ENCODE assay signal across 15 cellular contexts in the genomic region with DNA sequence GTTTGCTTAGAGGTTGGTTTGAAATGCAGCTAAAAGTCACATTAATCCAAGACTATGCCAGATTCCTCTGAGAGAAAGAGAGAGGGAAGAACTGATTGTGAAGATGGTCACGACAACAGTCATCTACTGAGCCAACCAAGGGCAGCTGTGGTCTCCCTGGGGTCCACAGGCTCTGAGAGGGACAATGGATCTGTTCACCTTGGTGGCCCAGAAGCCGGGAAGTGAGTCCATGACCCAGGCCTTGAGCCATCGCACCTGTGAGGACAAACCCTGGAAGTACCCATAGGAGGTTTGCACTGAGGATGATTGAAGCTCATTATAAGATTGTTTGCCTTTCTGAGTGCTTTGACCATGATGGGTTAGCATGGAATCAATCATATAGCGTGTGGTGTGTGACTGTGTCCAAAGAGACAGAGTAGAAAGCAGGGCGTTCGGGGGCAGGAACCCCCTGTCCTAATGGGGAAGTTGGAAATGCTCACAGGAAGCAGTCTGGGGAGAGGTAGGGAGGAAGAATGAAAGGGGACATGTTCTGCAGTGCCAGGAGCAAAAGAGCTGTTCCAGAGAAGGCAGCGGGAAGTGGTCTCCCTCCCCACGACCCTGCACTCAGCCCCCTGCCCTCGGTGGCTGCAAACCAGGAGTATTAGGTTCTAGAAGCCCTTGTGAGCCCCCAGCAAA. TPM values are rescaled to one million over a fixed set of nuclear protein-coding genes. Genes with fewer than 3 reads are reported as not detected.
A peak's percentile ranks its signal among the peaks of the same experiment; 100 is the strongest.
DNase-seq lines count a peak whose midpoint lies in the region; ATAC-seq, FAIRE-seq and TF ChIP-seq lines count a peak whose summit lies in the region.
"Had no signal": no experiment of that assay in that cellular context is flagged by ENCODE, and none has a peak within 500 bp of the region (broad histone marks: within the 10 kb centered on the region; RNA-seq: fewer than 3 reads in every experiment).

No MANE protein-coding gene starts in this region.

- peaks cover 46 to 92% (median 79%) of the 10 kb centered on the region in 10 experiments for H3K4me1 ChIP-seq in BLaER1 treated with 17β-estradiol and CSF1 and Interleukin-3, amounts not matched to agents 10 nM and 100 nM
- H3K4me1 ChIP-seq in GM12878 (ENCODE audit: control insufficient read depth, insufficient read depth, low read length) (peaks cover 37% of the 10 kb centered on the region), upper lobe of right lung (peaks cover 9% of the 10 kb centered on the region)
- H3K4me1 ChIP-seq: BE2C had no signal

- no peak for TF ChIP-seq RAD21 in GM12878 (IDR thresholded peaks at IDR 0.05; ENCODE audit: insufficient read depth, low read depth, low read length)

- H3K79me2 ChIP-seq in GM12878 (ENCODE audit: control insufficient read depth, insufficient read depth, low read length), result no peaks in the 10 kb centered on the region

- no peak for TF ChIP-seq EP300 in GM12878 (IDR thresholded peaks at IDR 0.05; ENCODE audit: borderline replicate concordance in 1 of 2, control insufficient read depth in 1 of 2, low read depth in 2 of 2, low read length in 2 of 2)

- no peak for FAIRE-seq in GM12878 (lab: Jason Lieb, UNC)

- in situ Hi-C loops in GM12878 (cut with MboI), result no loop called here

- H3K4me2 ChIP-seq in BLaER1 treated with 17β-estradiol and CSF1 and Interleukin-3, amounts not matched to agents 10 nM and 100 nM, result peak overlapping the region; percentile 74 to 99 (median 96)
- no peak overlapping the region; the same call in 1 of the 2 replicates for H3K4me2 ChIP-seq in GM12878 (ENCODE audit: control insufficient read depth, insufficient read depth)

- POLR2A ChIA-PET in GM12878 (lab: Charles Lee), result interaction anchor here (1.1 kb wide), 1 partner anchor 10 kb away, joined by 3 read pairs; no protein-coding TSS in a partner anchor

- WGBS in GM12878 (ENCODE audit: insufficient coverage, insufficient replicate concordance, low lambda C conversion rate, missing lambda C conversion rate), result 31% methylated on average over 9 of the region's 9 CpGs

- RAD21 ChIA-PET in GM12878 (lab: Charles Lee; ENCODE audit: unreplicated experiment), result interaction anchor here (0.7 to 4.0 kb wide), 24 partner anchors 10 to 835 kb away, joined by 3 to 43 read pairs (median 5); a partner anchor contains a TSS

- BruUV-seq in GM12878 (replicated peaks; lab: Mats Ljungman, UMichigan), result no TSS peak

- no peak for TF ChIP-seq POLR2A in GM12878 (IDR thresholded peaks at IDR 0.05; ENCODE audit: low read depth, low read length)

- ATAC-seq in GM12878 (no peak), upper lobe of right lung (no peak)

- TF ChIP-seq CTCF in GM12878 (IDR thresholded peaks at IDR 0.05 in 2 of 3, conservative IDR thresholded peaks at IDR 0.05 in 1 of 3; ENCODE audit: control insufficient read depth in 2 of 3, extremely low read depth in 1 of 3, insufficient read depth in 1 of 3, low read depth in 3 of 3, low read length in 3 of 3) (no peak), upper lobe of right lung (IDR thresholded peaks at IDR 0.05) (no peak)

- SMC1A ChIA-PET in GM12878 (lab: Charles Lee; ENCODE audit: uncharacterized antibody, unreplicated experiment), result interaction anchor here (0.6 to 4.3 kb wide), 31 partner anchors 10 to 835 kb away, joined by 3 to 46 read pairs (median 4); no protein-coding TSS in a partner anchor

- H3K4me3 ChIP-seq in BLaER1 treated with 17β-estradiol and CSF1 and Interleukin-3, amounts not matched to agents 10 nM and 100 nM, result peak overlapping the region in 8 of 10 experiments; percentile 4 to 46 (median 32); a peak in 6 of 20 replicates
- H3K4me3 ChIP-seq in GM12878 (no peak overlapping the region), upper lobe of right lung (no peak overlapping the region)
- H3K4me3 ChIP-seq: heart left ventricle, skin epidermis, thyroid gland had no signal

- H3K27me3 ChIP-seq in BLaER1 treated with 17β-estradiol and CSF1 and Interleukin-3, amounts not matched to agents 10 nM and 100 nM, result peaks cover 0 to 29% (median 0%) of the 10 kb centered on the region in 11 experiments; a peak in 4 of 22 replicates
- H3K27me3 ChIP-seq in GM12878 (replicated peaks in 1 of 2; ENCODE audit: control insufficient read depth in 2 of 2, insufficient read depth in 2 of 2, low read length in 1 of 2) (no peaks in the 10 kb centered on the region; a peak in 2 of 4 replicates), upper lobe of right lung (peaks cover 41% of the 10 kb centered on the region)
- H3K27me3 ChIP-seq: thyroid gland had no signal

- intact Hi-C loops in GM12878 (cut with micrococcal nuclease; ENCODE audit: unreplicated experiment) (loop anchor here (5.0 to 10.0 kb wide), 2 partner anchors 193 to 216 kb away; no protein-coding TSS in a partner anchor), upper lobe of right lung (cut with DNase I) (no loop called here)

- peak overlapping the region in 10 of 11 experiments; percentile 31 to 74 (median 62); a peak in 17 of 22 replicates for H3K9ac ChIP-seq in BLaER1 treated with 17β-estradiol and CSF1 and Interleukin-3, amounts not matched to agents 10 nM and 100 nM
- no peak overlapping the region for H3K9ac ChIP-seq in GM12878 (ENCODE audit: control insufficient read depth, insufficient read depth, low read length)

- H4K20me1 ChIP-seq in BLaER1 treated with 17β-estradiol and CSF1 and Interleukin-3, amounts not matched to agents 10 nM and 100 nM, result peaks cover 0 to 6% (median 0%) of the 10 kb centered on the region in 11 experiments; a peak in 1 of 22 replicates
- no peaks in the 10 kb centered on the region for H4K20me1 ChIP-seq in GM12878 (ENCODE audit: control insufficient read depth, insufficient read depth)

- CTCF ChIA-PET in GM12878 (lab: Yijun Ruan, JAX), result interaction anchor here (0.7 to 4.0 kb wide), 49 partner anchors 10 to 834 kb away, joined by 3 to 48 read pairs (median 6); a partner anchor contains a TSS

- DNase-seq in GDM1 (lab: John Stamatoyannopoulos, UW), result peak; percentile 75
- peak; percentile 86 for DNase-seq in NCI-H69 (lab: John Stamatoyannopoulos, UW)
- no peak for DNase-seq in GM12878 (ENCODE audit: low read depth, low spot score)
- DNase-seq in activated CD4-positive, CD25-positive, alpha-beta regulatory T cell (lab: John Stamatoyannopoulos, UW), result no peak
- DNase-seq in cerebellum (ENCODE audit: low spot score), result no peak
- DNase-seq in upper lobe of right lung, result no peak

- no peaks in the 10 kb centered on the region for H3K36me3 ChIP-seq in BLaER1 treated with 17β-estradiol and CSF1 and Interleukin-3, amounts not matched to agents 10 nM and 100 nM
- no peaks in the 10 kb centered on the region for H3K36me3 ChIP-seq in GM12878 (ENCODE audit: control insufficient read depth in 2 of 2, insufficient read depth in 2 of 2, low read length in 1 of 2)
- H3K36me3 ChIP-seq in upper lobe of right lung, result no peaks in the 10 kb centered on the region
- H3K36me3 ChIP-seq: BE2C, heart left ventricle, thyroid gland had no signal

- no peaks in the 10 kb centered on the region for H3K9me3 ChIP-seq in BLaER1 treated with 17β-estradiol and CSF1 and Interleukin-3, amounts not matched to agents 10 nM and 100 nM (replicated peaks in 1 of 11)
- H3K9me3 ChIP-seq in GM12878 (replicated peaks; ENCODE audit: control insufficient read depth, insufficient read depth, low read length) (no peaks in the 10 kb centered on the region), upper lobe of right lung (no peaks in the 10 kb centered on the region)
- H3K9me3 ChIP-seq: BE2C, heart left ventricle, thyroid gland had no signal

- peak overlapping the region in 8 of 11 experiments; percentile 46 to 78 (median 68); a peak in 15 of 22 replicates for H3K27ac ChIP-seq in BLaER1 treated with 17β-estradiol and CSF1 and Interleukin-3, amounts not matched to agents 10 nM and 100 nM
- H3K27ac ChIP-seq in GM12878 (ENCODE audit: control insufficient read depth, insufficient read depth) (no peak overlapping the region), upper lobe of right lung (no peak overlapping the region)
- H3K27ac ChIP-seq: heart left ventricle, thyroid gland had no signal

- H2AFZ ChIP-seq in GM12878 (ENCODE audit: control insufficient read depth, low read depth, low read length), result 0 out of 2 replicates have a peak overlapping the region, but pooled peaks have one; percentile 6

TF ChIP-seq in GM12878, 131 proteins besides CTCF, POLR2A, EP300 and RAD21:
- no peak for TF ChIP-seq KAT2A (conservative IDR thresholded peaks at IDR 0.05; ENCODE audit: control insufficient read depth, low read depth, low read length)
- TF ChIP-seq SREBF2 (IDR thresholded peaks at IDR 0.05; ENCODE audit: low read length), result no peak

RNA-seq across cellular contexts. Expression of a gene that starts 47.1 kb away (rescaled TPM):
- total RNA-seq in GM12878 (2013; cell fraction: nucleolus; rRNA removed), result 0.51 and 0.65 TPM in 2 replicates
- total RNA-seq in GM12878 (2014; rRNA removed) (0.11 TPM in 1 of 2 replicates, not detected in the other), GM12878 (2014; rRNA removed; fragmentation: Illumina TruSeq; extraction: Trizol) (not detected in 2 replicates), GM12878 (2021) (0.05 TPM in 1 of 2 replicates, not detected in the other), cerebellum (0.09 TPM), upper lobe of right lung (0.49 TPM)
- not detected for polyA plus RNA-seq in GM12878 (2011; ENCODE audit: low read depth)
- polyA plus RNA-seq in GM12878 (2011; rRNA removed) (0.03 and 0.10 TPM in 2 replicates), GM12878 (2014; fragmentation: Illumina TruSeq; extraction: Trizol) (0.01 TPM in 1 of 2 replicates, not detected in the other), GM12878 (2014; fragmentation: Nextera tagmentation; extraction: Ambion mirVana) (not detected), GM12878 (2014; rRNA removed) (0.03 TPM in 1 of 2 replicates, not detected in the other), GM12878 (2016; fragmentation: Nextera tagmentation; extraction: Ambion mirVana) (not detected)
- polyA plus RNA-seq in GM12878 (2011; cell fraction: cytosol; rRNA removed), result 0.01 and 0.08 TPM in 2 replicates
- polyA plus RNA-seq in GM12878 (2011; cell fraction: nucleus; rRNA removed), result 0.09 and 0.13 TPM in 2 replicates
- 0.11 TPM in 1 of 2 replicates, not detected in the other for polyA plus RNA-seq in GM12878 (2012)
- polyA minus RNA-seq in GM12878 (2011; rRNA and poly(A)+ RNA removed), result not detected in 2 replicates
- not detected in 2 replicates for polyA minus RNA-seq in GM12878 (2011; cell fraction: cytosol; rRNA and poly(A)+ RNA removed)
- not detected in 2 replicates for polyA minus RNA-seq in GM12878 (2011; cell fraction: nucleus; rRNA and poly(A)+ RNA removed)
- total RNA-seq: cardiac septum; H4; natural killer cell treated with Interleukin-12 subunit alpha and Interleukin-12 subunit beta and Interleukin-15 and Interleukin-18, amount 100 ng/mL, for 72 hours; posterior vena cava; thyroid gland had no signal
- polyA plus RNA-seq: heart left ventricle had no signal

Comparison
In these comparisons a context has a peak if more than half of its experiments do, and no peak if none do; other contexts are left out.
1. H3K27ac ChIP-seq: peak in BLaER1 treated with 17β-estradiol and CSF1 and Interleukin-3, amounts not matched to agents 10 nM and 100 nM (8 of 11); none in GM12878 (single experiment) and upper lobe of right lung (single experiment).
2. H3K4me3 ChIP-seq: peak in BLaER1 treated with 17β-estradiol and CSF1 and Interleukin-3, amounts not matched to agents 10 nM and 100 nM (8 of 10); none in GM12878 (single experiment) and upper lobe of right lung (single experiment).
3. DNase-seq: peak in GDM1 (single experiment) and NCI-H69 (single experiment); none in GM12878 (single experiment), activated CD4-positive, CD25-positive, alpha-beta regulatory T cell (0 of 4), cerebellum (single experiment) and upper lobe of right lung (single experiment).